Comparison of ENCODE assay signal across 22 cellular contexts in genomic region chr2:166563894-166564293, GRCh38.
"Had no signal": no experiment of that assay in that cellular context is flagged by ENCODE, and none has a peak within 500 bp of the region (broad histone marks: within the 10 kb centered on the region; RNA-seq: fewer than 3 reads in every experiment).

No MANE protein-coding gene starts in this region.

- H2AFZ ChIP-seq: hepatocyte had no signal

- H3K4me1 ChIP-seq: esophagus muscularis mucosa, left ventricle myocardium inferior, lower lobe of right lung, pancreas, right lobe of liver, spleen, tibial artery, upper lobe of left lung had no signal

- H3K27me3 ChIP-seq: esophagus muscularis mucosa, hepatocyte, pancreas, right lobe of liver, spleen, tibial artery, upper lobe of left lung had no signal

- H3K4me2 ChIP-seq: hepatocyte had no signal

- H3K9me3 ChIP-seq: esophagus muscularis mucosa, left ventricle myocardium inferior, lower lobe of right lung, pancreas, right lobe of liver, spleen, tibial artery, upper lobe of left lung had no signal

- ATAC-seq: left cardiac atrium; lower lobe of right lung; pancreas; right lobe of liver; stimulated activated memory B cell treated with anti-CD40 and anti-IgM and Interleukin-4, amounts not matched to agents 10 μg/mL and 1 μg/mL and 100 μg/mL, for 72 hours had no signal

- H3K79me2 ChIP-seq: hepatocyte had no signal

- H3K36me3 ChIP-seq: esophagus muscularis mucosa, left ventricle myocardium inferior, lower lobe of right lung, pancreas, right lobe of liver, spleen, tibial artery, upper lobe of left lung had no signal

- H3K27ac ChIP-seq: epithelial cell of prostate, esophagus muscularis mucosa, hepatocyte, left ventricle myocardium inferior, lower lobe of right lung, pancreas, right lobe of liver, spleen, tibial artery, upper lobe of left lung had no signal

- DNase-seq: effector memory CD4-positive, alpha-beta T cell; head of caudate nucleus; kidney; left cardiac atrium; left ventricle myocardium inferior; lower lobe of right lung; mesenchymal stem cell; midbrain; naive B cell; occipital lobe; pancreas; right lobe of liver; spleen; stimulated activated CD4-positive, alpha-beta T cell treated with anti-CD3 and anti-CD28 coated beads, Interleukin-15, amount 100 ng/mL, for 24 hours; stimulated activated CD4-positive, alpha-beta T cell treated with anti-CD3 and anti-CD28 coated beads, Interleukin-1b, Interleukin-23, amount 100 ng/mL, for 48 hours; stimulated activated CD4-positive, alpha-beta T cell treated with anti-CD3 and anti-CD28 coated beads, Interleukin-4, amount 100 ng/mL, for 24 hours; tibial artery; upper lobe of left lung had no signal

- H3K4me3 ChIP-seq: esophagus muscularis mucosa, hepatocyte, left ventricle myocardium inferior, lower lobe of right lung, pancreas, right lobe of liver, spleen, tibial artery, upper lobe of left lung had no signal
